8 cellular contexts compared by ENCODE assay signal in genomic region chrX:54496517-54496852, GRCh38. TPM values are rescaled to one million over a fixed set of nuclear protein-coding genes. Genes with fewer than 3 reads are reported as not detected.
DNase-seq lines count a peak whose midpoint lies in the region; ATAC-seq lines count a peak whose summit lies in the region.

No MANE protein-coding gene starts in this region.

- DNase-seq in NCI-H2227 treated with DMSO at 0.1 percent for 48 hours (lab: John Stamatoyannopoulos, UW) (peak; percentile 59), NCI-H2227 (lab: John Stamatoyannopoulos, UW; ENCODE audit: unreplicated experiment) (no peak)
- no peak for DNase-seq in stimulated activated naive B cell treated with anti-CD40 and anti-IgM and Interleukin-4, amounts not matched to agents 10 μg/mL and 1 μg/mL and 100 μg/mL, for 72 hours
- DNase-seq in activated CD8-positive, alpha-beta memory T cell treated with anti-CD3 and anti-CD28 coated beads, Interleukin-2, amount 50 U/mL, for 4 hours: no peak
- DNase-seq in stimulated activated CD8-positive, alpha-beta memory T cell treated with anti-CD3 and anti-CD28 coated beads, Interleukin-4, amount 100 ng/mL, for 48 hours: no peak

- H3K4me3 ChIP-seq in iPS-18c (ENCODE audit: insufficient read depth, low read depth, low read length): peak overlapping the region; percentile 20; the same call in 1 of the 2 replicates

- peaks cover 22% of the 10 kb centered on the region for H3K27me3 Mint-ChIP-seq in activated T-helper 17 cell treated with anti-CD3 and anti-CD28 coated beads, Interleukin-2, amount 50 U/mL, for 72 hours
- peaks cover 35 to 55% of the 10 kb centered on the region in 2 donors for H3K27me3 Mint-ChIP-seq in stimulated activated naive B cell treated with anti-CD40 and anti-IgM and Interleukin-4, amounts not matched to agents 10 μg/mL and 1 μg/mL and 100 μg/mL, for 72 hours

- no peak overlapping the region for H3K27ac Mint-ChIP-seq in activated T-helper 17 cell treated with anti-CD3 and anti-CD28 coated beads, Interleukin-2, amount 50 U/mL, for 72 hours
- H3K27ac Mint-ChIP-seq in stimulated activated naive B cell treated with anti-CD40 and anti-IgM and Interleukin-4, amounts not matched to agents 10 μg/mL and 1 μg/mL and 100 μg/mL, for 72 hours: no peak overlapping the region

- ATAC-seq in activated T-helper 17 cell treated with anti-CD3 and anti-CD28 coated beads, Interleukin-2, amount 50 U/mL, for 72 hours (replicated peaks): no peak
- no peak for ATAC-seq in stimulated activated naive B cell treated with anti-CD40 and anti-IgM and Interleukin-4, amounts not matched to agents 10 μg/mL and 1 μg/mL and 100 μg/mL, for 72 hours (replicated peaks)
- no peak for ATAC-seq in GM18907 (IDR thresholded peaks at IDR 0.05; ENCODE audit: unreplicated experiment)

- peaks cover 5% of the 10 kb centered on the region for H3K4me1 Mint-ChIP-seq in activated T-helper 17 cell treated with anti-CD3 and anti-CD28 coated beads, Interleukin-2, amount 50 U/mL, for 72 hours
- peaks cover 0 to 3% of the 10 kb centered on the region in 2 donors for H3K4me1 Mint-ChIP-seq in stimulated activated naive B cell treated with anti-CD40 and anti-IgM and Interleukin-4, amounts not matched to agents 10 μg/mL and 1 μg/mL and 100 μg/mL, for 72 hours

- H3K9me3 Mint-ChIP-seq in activated T-helper 17 cell treated with anti-CD3 and anti-CD28 coated beads, Interleukin-2, amount 50 U/mL, for 72 hours: no peaks in the 10 kb centered on the region
- no peaks in the 10 kb centered on the region for H3K9me3 Mint-ChIP-seq in stimulated activated naive B cell treated with anti-CD40 and anti-IgM and Interleukin-4, amounts not matched to agents 10 μg/mL and 1 μg/mL and 100 μg/mL, for 72 hours

- H3K4me3 Mint-ChIP-seq in activated T-helper 17 cell treated with anti-CD3 and anti-CD28 coated beads, Interleukin-2, amount 50 U/mL, for 72 hours: peak overlapping the region; percentile 71
- H3K4me3 Mint-ChIP-seq in stimulated activated naive B cell treated with anti-CD40 and anti-IgM and Interleukin-4, amounts not matched to agents 10 μg/mL and 1 μg/mL and 100 μg/mL, for 72 hours: peak overlapping the region; percentile 52 to 75

- H3K9me3 ChIP-seq in iPS-18c (ENCODE audit: control insufficient read depth, insufficient read depth, low read length): peaks cover 19% of the 10 kb centered on the region

- H3K36me3 Mint-ChIP-seq in activated T-helper 17 cell treated with anti-CD3 and anti-CD28 coated beads, Interleukin-2, amount 50 U/mL, for 72 hours (ENCODE audit: low read depth): no peaks in the 10 kb centered on the region
- peaks cover 0 to 5% of the 10 kb centered on the region in 2 donors for H3K36me3 Mint-ChIP-seq in stimulated activated naive B cell treated with anti-CD40 and anti-IgM and Interleukin-4, amounts not matched to agents 10 μg/mL and 1 μg/mL and 100 μg/mL, for 72 hours

RNA-seq across cellular contexts. Expression of gene FGD1, which starts 0.5 kb away (rescaled TPM):
- total RNA-seq in activated T-helper 17 cell treated with anti-CD3 and anti-CD28 coated beads, Interleukin-2, amount 50 U/mL, for 72 hours: under 1 TPM in 1 of 2 donors, not detected in 1; 0.24 TPM

RNA-seq across cellular contexts. Expression of gene GNL3L, which starts 33.5 kb away (rescaled TPM):
- 10 to 100 TPM; 37.7 to 71.9 TPM for total RNA-seq in activated T-helper 17 cell treated with anti-CD3 and anti-CD28 coated beads, Interleukin-2, amount 50 U/mL, for 72 hours

RNA-seq across cellular contexts. Expression of gene TSR2, which starts 56.3 kb away (rescaled TPM):
- 10 to 100 TPM; 27.5 to 38.7 TPM for total RNA-seq in activated T-helper 17 cell treated with anti-CD3 and anti-CD28 coated beads, Interleukin-2, amount 50 U/mL, for 72 hours
